1 cellular context compared by ENCODE assay signal in the genomic region with DNA sequence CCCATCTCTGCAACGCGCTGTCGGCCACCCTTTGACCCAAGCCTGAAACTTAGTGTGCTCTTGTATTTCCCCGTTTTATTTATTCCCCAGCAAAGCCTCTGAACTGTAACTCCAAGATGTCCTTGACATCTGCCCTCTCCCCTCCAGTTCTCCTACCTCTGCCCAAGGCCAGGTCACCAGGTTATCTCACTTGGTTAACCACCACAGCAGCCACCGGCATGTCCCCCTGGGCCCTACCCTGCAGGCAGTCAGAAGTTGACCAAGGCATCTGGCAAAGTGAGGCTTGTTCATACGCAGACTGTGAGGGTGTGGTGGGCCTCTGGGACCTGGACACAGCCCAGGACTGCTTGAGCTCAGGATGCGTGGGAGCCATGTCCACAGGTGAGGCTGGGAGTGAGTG.
A peak's percentile ranks its signal among the peaks of the same experiment; 100 is the strongest.
TF ChIP-seq lines count a peak whose summit lies in the region.

No MANE protein-coding gene starts in this region.

TF ChIP-seq in HepG2, 621 proteins besides CTCF, POLR2A, EP300 and RAD21 (continued from another document):
- TF ChIP-seq, protein P1, sequence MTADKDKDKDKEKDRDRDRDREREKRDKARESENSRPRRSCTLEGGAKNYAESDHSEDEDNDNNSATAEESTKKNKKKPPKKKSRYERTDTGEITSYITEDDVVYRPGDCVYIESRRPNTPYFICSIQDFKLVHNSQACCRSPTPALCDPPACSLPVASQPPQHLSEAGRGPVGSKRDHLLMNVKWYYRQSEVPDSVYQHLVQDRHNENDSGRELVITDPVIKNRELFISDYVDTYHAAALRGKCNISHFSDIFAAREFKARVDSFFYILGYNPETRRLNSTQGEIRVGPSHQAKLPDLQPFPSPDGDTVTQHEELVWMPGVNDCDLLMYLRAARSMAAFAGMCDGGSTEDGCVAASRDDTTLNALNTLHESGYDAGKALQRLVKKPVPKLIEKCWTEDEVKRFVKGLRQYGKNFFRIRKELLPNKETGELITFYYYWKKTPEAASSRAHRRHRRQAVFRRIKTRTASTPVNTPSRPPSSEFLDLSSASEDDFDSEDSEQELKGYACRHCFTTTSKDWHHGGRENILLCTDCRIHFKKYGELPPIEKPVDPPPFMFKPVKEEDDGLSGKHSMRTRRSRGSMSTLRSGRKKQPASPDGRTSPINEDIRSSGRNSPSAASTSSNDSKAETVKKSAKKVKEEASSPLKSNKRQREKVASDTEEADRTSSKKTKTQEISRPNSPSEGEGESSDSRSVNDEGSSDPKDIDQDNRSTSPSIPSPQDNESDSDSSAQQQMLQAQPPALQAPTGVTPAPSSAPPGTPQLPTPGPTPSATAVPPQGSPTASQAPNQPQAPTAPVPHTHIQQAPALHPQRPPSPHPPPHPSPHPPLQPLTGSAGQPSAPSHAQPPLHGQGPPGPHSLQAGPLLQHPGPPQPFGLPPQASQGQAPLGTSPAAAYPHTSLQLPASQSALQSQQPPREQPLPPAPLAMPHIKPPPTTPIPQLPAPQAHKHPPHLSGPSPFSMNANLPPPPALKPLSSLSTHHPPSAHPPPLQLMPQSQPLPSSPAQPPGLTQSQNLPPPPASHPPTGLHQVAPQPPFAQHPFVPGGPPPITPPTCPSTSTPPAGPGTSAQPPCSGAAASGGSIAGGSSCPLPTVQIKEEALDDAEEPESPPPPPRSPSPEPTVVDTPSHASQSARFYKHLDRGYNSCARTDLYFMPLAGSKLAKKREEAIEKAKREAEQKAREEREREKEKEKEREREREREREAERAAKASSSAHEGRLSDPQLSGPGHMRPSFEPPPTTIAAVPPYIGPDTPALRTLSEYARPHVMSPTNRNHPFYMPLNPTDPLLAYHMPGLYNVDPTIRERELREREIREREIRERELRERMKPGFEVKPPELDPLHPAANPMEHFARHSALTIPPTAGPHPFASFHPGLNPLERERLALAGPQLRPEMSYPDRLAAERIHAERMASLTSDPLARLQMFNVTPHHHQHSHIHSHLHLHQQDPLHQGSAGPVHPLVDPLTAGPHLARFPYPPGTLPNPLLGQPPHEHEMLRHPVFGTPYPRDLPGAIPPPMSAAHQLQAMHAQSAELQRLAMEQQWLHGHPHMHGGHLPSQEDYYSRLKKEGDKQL (CRISPR knock-in tag; IDR thresholded peaks at IDR 0.05; ENCODE audit: low read depth): 0 out of 2 replicates have a peak, but pooled peaks have one; percentile 33
- TF ChIP-seq ZMYM3 (CRISPR knock-in tag; IDR thresholded peaks at IDR 0.05) (peak; percentile 17; the same call in 1 of the 2 replicates), ZBTB7B (CRISPR knock-in tag; IDR thresholded peaks at IDR 0.05) (peak; percentile 63), TEAD3 (CRISPR knock-in tag; optimal IDR thresholded peaks at IDR 0.05; ENCODE audit: borderline replicate concordance) (peak; percentile 19), HOXA7 (CRISPR knock-in tag; IDR thresholded peaks at IDR 0.05) (no peak), IKZF4 (CRISPR knock-in tag; IDR thresholded peaks at IDR 0.05; ENCODE audit: borderline replicate concordance, low read depth, not compliant biosample characterization) (no peak), ZBTB42 (CRISPR knock-in tag; IDR thresholded peaks at IDR 0.05) (no peak), KDM5A (IDR thresholded peaks at IDR 0.05; ENCODE audit: borderline replicate concordance, low read length) (no peak), CHD2 (IDR thresholded peaks at IDR 0.05; ENCODE audit: low read depth, low read length) (no peak), HNF4A (CRISPR knock-in tag; IDR thresholded peaks at IDR 0.05) (peak; percentile 61), RXRB (CRISPR knock-in tag; IDR thresholded peaks at IDR 0.05; ENCODE audit: borderline replicate concordance) (peak; percentile 24; the same call in 1 of the 2 replicates)
- TF ChIP-seq, protein P2, sequence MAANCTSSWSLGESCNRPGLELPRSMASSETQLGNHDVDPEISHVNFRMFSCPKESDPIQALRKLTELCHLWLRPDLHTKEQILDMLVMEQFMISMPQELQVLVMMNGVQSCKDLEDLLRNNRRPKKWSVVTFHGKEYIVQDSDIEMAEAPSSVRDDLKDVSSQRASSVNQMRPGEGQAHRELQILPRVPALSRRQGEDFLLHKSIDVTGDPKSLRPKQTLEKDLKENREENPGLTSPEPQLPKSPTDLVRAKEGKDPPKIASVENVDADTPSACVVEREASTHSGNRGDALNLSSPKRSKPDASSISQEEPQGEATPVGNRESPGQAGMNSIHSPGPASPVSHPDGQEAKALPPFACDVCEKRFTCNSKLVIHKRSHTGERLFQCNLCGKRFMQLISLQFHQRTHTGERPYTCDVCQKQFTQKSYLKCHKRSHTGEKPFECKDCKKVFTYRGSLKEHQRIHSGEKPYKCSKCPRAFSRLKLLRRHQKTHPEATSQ (CRISPR knock-in tag; IDR thresholded peaks at IDR 0.05; ENCODE audit: borderline replicate concordance): no peak
